ENCODE assay signal across 14 cellular contexts in genomic region chr14:99241314-99242035, GRCh38. TPM values are rescaled to one million over a fixed set of nuclear protein-coding genes. Genes with fewer than 3 reads are reported as not detected.
DNase-seq lines count a peak whose midpoint lies in the region; ATAC-seq and TF ChIP-seq lines count a peak whose summit lies in the region.
"Had no signal": no experiment of that assay in that cellular context is flagged by ENCODE, and none has a peak within 500 bp of the region (broad histone marks: within the 10 kb centered on the region; RNA-seq: fewer than 3 reads in every experiment).

No MANE protein-coding gene starts in this region.

- no peak for TF ChIP-seq POLR2A in ovary (IDR thresholded peaks at IDR 0.05)

- peaks cover 25% of the 10 kb centered on the region; the same call in 1 of the 2 replicates for H3K27me3 ChIP-seq in PC-9 (ENCODE audit: insufficient read depth, low read depth)
- no peaks in the 10 kb centered on the region for H3K27me3 ChIP-seq in ovary

- H3F3A ChIP-seq in PC-9 (ENCODE audit: insufficient read depth, low read depth) = no peaks in the 10 kb centered on the region

- intact Hi-C loops in PC-9 (cut with micrococcal nuclease; ENCODE audit: unreplicated experiment) (no loop called here), ovary (cut with DNase I) (no loop called here)

- BruUV-seq in PC-9 (replicated peaks; lab: Mats Ljungman, UMichigan) = no TSS peak

- no peak overlapping the region for H2AFZ ChIP-seq in PC-9

- no peaks in the 10 kb centered on the region for H3K36me3 ChIP-seq in HEK293 (ENCODE audit: control insufficient read depth in 2 of 2, insufficient read depth in 1 of 2, low read length in 2 of 2)
- no peaks in the 10 kb centered on the region for H3K36me3 ChIP-seq in PC-9 (ENCODE audit: low read depth)
- no peaks in the 10 kb centered on the region for H3K36me3 ChIP-seq in ovary
- H3K36me3 ChIP-seq: ascending aorta, tibial artery had no signal

- H3K9me2 ChIP-seq in PC-9 (ENCODE audit: insufficient read depth) = no peaks in the 10 kb centered on the region

- H3K9me3 ChIP-seq in HEK293 (ENCODE audit: control insufficient read depth, insufficient read depth, low read depth, low read length) = no peaks in the 10 kb centered on the region
- H3K9me3 ChIP-seq in PC-9 (ENCODE audit: insufficient read depth, low read depth) = no peaks in the 10 kb centered on the region
- no peaks in the 10 kb centered on the region for H3K9me3 ChIP-seq in ovary
- H3K9me3 ChIP-seq: ascending aorta, tibial artery had no signal

- H3K4me2 ChIP-seq in PC-9 = no peak overlapping the region

- POLR2A ChIA-PET in HEK293 (lab: Yijun Ruan, JAX) (no interaction called here), PC-9 (lab: Charles Lee; ENCODE audit: unreplicated experiment) (no interaction called here)

- no peak for TF ChIP-seq EP300 in ovary (IDR thresholded peaks at IDR 0.05)

- DNase-seq in T-helper 2 cell (peak in 3 of 5 experiments; percentile 41 to 72 (median 59)), cerebellar cortex (ENCODE audit: low spot score) (peak; percentile 64), PC-9 (no peak), epidermal melanocyte (ENCODE audit: insufficient read length, low spot score) (no peak), ovary (no peak)
- DNase-seq: NCI-H187; occipital lobe; OCI-M1; stimulated activated CD4-positive, alpha-beta T cell treated with anti-CD3 and anti-CD28 coated beads, Interleukin-4, amount 100 ng/mL, for 1 hour; tibial artery had no signal

- H3K4me1 ChIP-seq in HEK293 (ENCODE audit: control insufficient read depth, insufficient read depth, low read length) = peaks cover 57% of the 10 kb centered on the region
- H3K4me1 ChIP-seq in PC-9 (replicated peaks; ENCODE audit: insufficient read depth) = no peaks in the 10 kb centered on the region
- peaks cover 2% of the 10 kb centered on the region for H3K4me1 ChIP-seq in ovary (ENCODE audit: insufficient read depth)
- H3K4me1 ChIP-seq: ascending aorta had no signal

- WGBS in ovary, 3 donors = 69 to 76% (median 75%) methylated on average over 18 of the region's 18 CpGs

- H3K4me3 ChIP-seq in HEK293 (ENCODE audit: low read depth, low read length) (no peak overlapping the region), skin epidermis (peak overlapping the region in 3 of 7 experiments; percentile 4 to 12 (median 7)), PC-9 (no peak overlapping the region), ovary (no peak overlapping the region)
- H3K4me3 ChIP-seq: ascending aorta, tibial artery had no signal

- CTCF ChIA-PET in HEK293 (lab: Yijun Ruan, JAX) (interaction anchor here (0.7 to 0.9 kb wide), 2 partner anchors 25 to 367 kb away, joined by 3 to 4 read pairs; no protein-coding TSS in a partner anchor), PC-9 (lab: Charles Lee) (no interaction called here)

- TF ChIP-seq CTCF in HEK293 (tag by site-specific recombination; IDR thresholded peaks at IDR 0.05) = no peak
- no peak for TF ChIP-seq CTCF in PC-9 (conservative IDR thresholded peaks at IDR 0.05)
- no peak for TF ChIP-seq CTCF in ovary (IDR thresholded peaks at IDR 0.05)

- no peaks in the 10 kb centered on the region for H3K79me2 ChIP-seq in PC-9 (ENCODE audit: low read depth)

- H4K20me1 ChIP-seq in PC-9 (ENCODE audit: insufficient read depth) = no peaks in the 10 kb centered on the region

- H3K27ac ChIP-seq in HEK293 (ENCODE audit: extremely low read depth, low read depth, low read length) = no peak overlapping the region; the same call in 1 of the 2 replicates
- peak overlapping the region in 19 of 21 experiments; percentile 33 to 99 (median 73) for H3K27ac ChIP-seq in skin epidermis
- no peak overlapping the region for H3K27ac ChIP-seq in PC-9
- no peak overlapping the region for H3K27ac ChIP-seq in ovary
- H3K27ac ChIP-seq: ascending aorta, tibial artery had no signal

- no peak for ATAC-seq in GM19467 (IDR thresholded peaks at IDR 0.05; ENCODE audit: unreplicated experiment)

TF ChIP-seq in HEK293, 187 proteins besides CTCF, POLR2A, EP300 and RAD21:
- TF ChIP-seq ZNF560 (tag by site-specific recombination; IDR thresholded peaks at IDR 0.05; ENCODE audit: borderline replicate concordance) = no peak
- TF ChIP-seq SP7 (tag by site-specific recombination; IDR thresholded peaks at IDR 0.05) = no peak
- TF ChIP-seq ZBTB8A (tag by site-specific recombination; IDR thresholded peaks at IDR 0.05) = peak; percentile 14; the same call in 1 of the 2 replicates
- TF ChIP-seq ZFP3 (tag by site-specific recombination; IDR thresholded peaks at IDR 0.05; ENCODE audit: low read depth) = no peak
- TF ChIP-seq, protein P1, sequence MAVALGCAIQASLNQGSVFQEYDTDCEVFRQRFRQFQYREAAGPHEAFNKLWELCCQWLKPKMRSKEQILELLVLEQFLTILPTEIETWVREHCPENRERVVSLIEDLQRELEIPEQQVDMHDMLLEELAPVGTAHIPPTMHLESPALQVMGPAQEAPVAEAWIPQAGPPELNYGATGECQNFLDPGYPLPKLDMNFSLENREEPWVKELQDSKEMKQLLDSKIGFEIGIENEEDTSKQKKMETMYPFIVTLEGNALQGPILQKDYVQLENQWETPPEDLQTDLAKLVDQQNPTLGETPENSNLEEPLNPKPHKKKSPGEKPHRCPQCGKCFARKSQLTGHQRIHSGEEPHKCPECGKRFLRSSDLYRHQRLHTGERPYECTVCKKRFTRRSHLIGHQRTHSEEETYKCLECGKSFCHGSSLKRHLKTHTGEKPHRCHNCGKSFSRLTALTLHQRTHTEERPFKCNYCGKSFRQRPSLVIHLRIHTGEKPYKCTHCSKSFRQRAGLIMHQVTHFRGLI (tag by site-specific recombination; IDR thresholded peaks at IDR 0.05) = no peak
- no peak for TF ChIP-seq ZNF274 (IDR thresholded peaks at IDR 0.05; ENCODE audit: low read length)
- TF ChIP-seq ZNF274 (tag by site-specific recombination; IDR thresholded peaks at IDR 0.05; ENCODE audit: borderline replicate concordance) = no peak
- peak; percentile 42; the same call in 1 of the 2 replicates for TF ChIP-seq ZNF394 (tag by site-specific recombination; IDR thresholded peaks at IDR 0.05; ENCODE audit: borderline replicate concordance)
- TF ChIP-seq ZNF391 (tag by site-specific recombination; IDR thresholded peaks at IDR 0.05; ENCODE audit: borderline replicate concordance, low read depth) = no peak
- TF ChIP-seq ZNF585B (tag by site-specific recombination; IDR thresholded peaks at IDR 0.05) = no peak
- TF ChIP-seq, protein P2, sequence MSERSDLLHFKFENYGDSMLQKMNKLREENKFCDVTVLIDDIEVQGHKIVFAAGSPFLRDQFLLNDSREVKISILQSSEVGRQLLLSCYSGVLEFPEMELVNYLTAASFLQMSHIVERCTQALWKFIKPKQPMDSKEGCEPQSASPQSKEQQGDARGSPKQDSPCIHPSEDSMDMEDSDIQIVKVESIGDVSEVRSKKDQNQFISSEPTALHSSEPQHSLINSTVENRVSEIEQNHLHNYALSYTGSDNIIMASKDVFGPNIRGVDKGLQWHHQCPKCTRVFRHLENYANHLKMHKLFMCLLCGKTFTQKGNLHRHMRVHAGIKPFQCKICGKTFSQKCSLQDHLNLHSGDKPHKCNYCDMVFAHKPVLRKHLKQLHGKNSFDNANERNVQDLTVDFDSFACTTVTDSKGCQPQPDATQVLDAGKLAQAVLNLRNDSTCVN (tag by site-specific recombination; optimal IDR thresholded peaks at IDR 0.05) = no peak
- no peak for TF ChIP-seq KLF8 (tag by site-specific recombination; IDR thresholded peaks at IDR 0.05)
- no peak for TF ChIP-seq ZNF600 (tag by site-specific recombination; IDR thresholded peaks at IDR 0.05)

RNA-seq across cellular contexts. Expression of gene BCL11B, which starts 30.5 kb away (rescaled TPM):
- total RNA-seq in PC-9 (2021) (not detected in 2 replicates), ovary (under 1 TPM; 0.20 to 0.84 (median 0.46) TPM)
- under 1 TPM; 0.08 to 0.33 TPM for polyA plus RNA-seq in ovary

Comparison
In these comparisons a context has a peak if more than half of its experiments do, and no peak if none do; other contexts are left out.
1. H3K27ac ChIP-seq: peak in skin epidermis (19 of 21); none in HEK293 (single experiment), PC-9 (single experiment) and ovary (0 of 2).
2. DNase-seq: peak in T-helper 2 cell (3 of 5) and cerebellar cortex (single experiment); none in PC-9 (0 of 2), epidermal melanocyte (single experiment) and ovary (0 of 5).